27 cellular contexts compared by ENCODE assay signal in genomic region chr2:71620851-71621251, GRCh38.
A peak's percentile ranks its signal among the peaks of the same experiment; 100 is the strongest.
DNase-seq lines count a peak whose midpoint lies in the region; ATAC-seq and TF ChIP-seq lines count a peak whose summit lies in the region.
"Had no signal": no experiment of that assay in that cellular context is flagged by ENCODE, and none has a peak within 500 bp of the region (broad histone marks: within the 10 kb centered on the region; RNA-seq: fewer than 3 reads in every experiment).

No MANE protein-coding gene starts in this region.

- H3K9me3 Mint-ChIP-seq in activated T-helper 17 cell treated with anti-CD3 and anti-CD28 coated beads, Interleukin-2, amount 50 U/mL, for 72 hours = no peaks in the 10 kb centered on the region
- H3K9me3 Mint-ChIP-seq: activated naive CD8-positive, alpha-beta T cell treated with anti-CD3 and anti-CD28 coated beads for 36 hours; HFFc6 had no signal

- no peaks in the 10 kb centered on the region for H3K9me3 ChIP-seq in stomach
- H3K9me3 ChIP-seq: A549, ascending aorta, sigmoid colon, thoracic aorta, vagina had no signal

- TF ChIP-seq CTCF in lower leg skin (IDR thresholded peaks at IDR 0.05) (no peak), stomach (IDR thresholded peaks at IDR 0.05) (no peak)

- peaks cover 0 to 9% (median 0%) of the 10 kb centered on the region in 4 donors for H3K4me1 ChIP-seq in stomach
- H3K4me1 ChIP-seq: A549, vagina had no signal

- TF ChIP-seq EP300 in stomach (IDR thresholded peaks at IDR 0.05) = no peak

- WGBS in lower leg skin, 2 donors = 69 to 78% methylated on average over 5 of the region's 5 CpGs
- 62 to 82% (median 69%) methylated on average over 5 of the region's 5 CpGs for WGBS in stomach, 5 donors

- H3K36me3 Mint-ChIP-seq in activated T-helper 17 cell treated with anti-CD3 and anti-CD28 coated beads, Interleukin-2, amount 50 U/mL, for 72 hours (ENCODE audit: low read depth) = no peaks in the 10 kb centered on the region
- H3K36me3 Mint-ChIP-seq: activated naive CD8-positive, alpha-beta T cell treated with anti-CD3 and anti-CD28 coated beads for 36 hours had no signal

- no peaks in the 10 kb centered on the region for H3K4me1 Mint-ChIP-seq in activated T-helper 17 cell treated with anti-CD3 and anti-CD28 coated beads, Interleukin-2, amount 50 U/mL, for 72 hours
- H3K4me1 Mint-ChIP-seq: activated naive CD8-positive, alpha-beta T cell treated with anti-CD3 and anti-CD28 coated beads for 36 hours; B cell had no signal

- intact Hi-C loops in lower leg skin (cut with DNase I; ENCODE audit: low total_unique reads) = no loop called here
- intact Hi-C loops in stomach (cut with DNase I; ENCODE audit: low total_unique reads) = no loop called here

- no peaks in the 10 kb centered on the region for H3K27me3 Mint-ChIP-seq in activated T-helper 17 cell treated with anti-CD3 and anti-CD28 coated beads, Interleukin-2, amount 50 U/mL, for 72 hours
- H3K27me3 Mint-ChIP-seq: activated naive CD8-positive, alpha-beta T cell treated with anti-CD3 and anti-CD28 coated beads for 36 hours had no signal

- TF ChIP-seq POLR2A in lower leg skin (IDR thresholded peaks at IDR 0.05) (no peak), stomach (IDR thresholded peaks at IDR 0.05) (no peak)

- peak; percentile 43 for DNase-seq in activated CD8-positive, alpha-beta memory T cell treated with anti-CD3 and anti-CD28 coated beads for 24 hours
- DNase-seq in activated CD8-positive, alpha-beta memory T cell treated with anti-CD3 and anti-CD28 coated beads, Interleukin-2, amount 50 U/mL, for 4 hours = no peak
- DNase-seq in activated CD8-positive, alpha-beta memory T cell treated with anti-CD3 and anti-CD28 coated beads, Interleukin-2, amount 50 U/mL, for 48 hours = peak; percentile 37
- DNase-seq in lower leg skin (ENCODE audit: low spot score in 2 of 2) (peak; percentile 7 to 79), stomach (peak; percentile 11), foreskin melanocyte (no peak), middle frontal gyrus (ENCODE audit: extremely low spot score, low spot score) (no peak)
- DNase-seq: activated CD4-positive, alpha-beta T cell treated with anti-CD3 and anti-CD28 coated beads for 1 hour; activated naive CD8-positive, alpha-beta T cell treated with anti-CD3 and anti-CD28 coated beads for 36 hours; DMS153; GM23248; HFFc6; MM.1S; NCI-H1417; NCI-H446; NCI-H82; stimulated activated naive CD4-positive, alpha-beta T cell treated with Interleukin-2 at 50 U/mL for 16 hours had no signal

- H3K36me3 ChIP-seq in stomach = no peaks in the 10 kb centered on the region
- H3K36me3 ChIP-seq: ascending aorta, cardiac muscle cell, sigmoid colon, thoracic aorta, vagina had no signal

- no peak overlapping the region for H3K27ac Mint-ChIP-seq in activated T-helper 17 cell treated with anti-CD3 and anti-CD28 coated beads, Interleukin-2, amount 50 U/mL, for 72 hours
- H3K27ac Mint-ChIP-seq: activated naive CD8-positive, alpha-beta T cell treated with anti-CD3 and anti-CD28 coated beads for 36 hours; B cell; HFFc6 had no signal

- no peak for ATAC-seq in activated T-helper 17 cell treated with anti-CD3 and anti-CD28 coated beads, Interleukin-2, amount 50 U/mL, for 72 hours (replicated peaks)

- H3K4me3 ChIP-seq in lower leg skin (ENCODE audit: low read depth, poor library complexity, severe bottlenecking) = no peak overlapping the region
- H3K4me3 ChIP-seq in stomach = no peak overlapping the region
- H3K4me3 ChIP-seq: A549, ascending aorta, cardiac muscle cell, GM23248, sigmoid colon, thoracic aorta, vagina had no signal

- no peak overlapping the region for H3K4me3 Mint-ChIP-seq in activated T-helper 17 cell treated with anti-CD3 and anti-CD28 coated beads, Interleukin-2, amount 50 U/mL, for 72 hours
- H3K4me3 Mint-ChIP-seq: activated naive CD8-positive, alpha-beta T cell treated with anti-CD3 and anti-CD28 coated beads for 36 hours; B cell; HFFc6 had no signal

- H3K27me3 ChIP-seq in stomach = no peaks in the 10 kb centered on the region
- H3K27me3 ChIP-seq: ascending aorta, cardiac muscle cell, sigmoid colon, vagina had no signal

- no peak overlapping the region for H3K27ac ChIP-seq in stomach
- H3K27ac ChIP-seq: A549, ascending aorta, cardiac muscle cell, GM23248, HL-60, KMS-11, sigmoid colon, thoracic aorta, vagina had no signal

Comparison
In these comparisons a context has a peak if more than half of its experiments do, and no peak if none do; other contexts are left out.
1. DNase-seq: peak in activated CD8-positive, alpha-beta memory T cell treated with anti-CD3 and anti-CD28 coated beads for 24 hours (single experiment), activated CD8-positive, alpha-beta memory T cell treated with anti-CD3 and anti-CD28 coated beads, Interleukin-2, amount 50 U/mL, for 48 hours (single experiment), lower leg skin (2 of 2) and stomach (single experiment); none in activated CD8-positive, alpha-beta memory T cell treated with anti-CD3 and anti-CD28 coated beads, Interleukin-2, amount 50 U/mL, for 4 hours (single experiment), foreskin melanocyte (single experiment) and middle frontal gyrus (single experiment).